ENCODE assay signal across 13 cellular contexts in genomic region chr12:121829250-121829918, GRCh38. TPM values are rescaled to one million over a fixed set of nuclear protein-coding genes. Genes with fewer than 3 reads are reported as not detected.
A peak's percentile ranks its signal among the peaks of the same experiment; 100 is the strongest.
DNase-seq lines count a peak whose midpoint lies in the region; ATAC-seq and TF ChIP-seq lines count a peak whose summit lies in the region.
"Had no signal": no experiment of that assay in that cellular context is flagged by ENCODE, and none has a peak within 500 bp of the region (broad histone marks: within the 10 kb centered on the region; RNA-seq: fewer than 3 reads in every experiment).

No MANE protein-coding gene starts in this region.

- no peak for DNase-seq in cardiac muscle cell (ENCODE audit: low read depth in 1 of 2, low spot score in 1 of 2)
- DNase-seq in cardiac septum (ENCODE audit: low spot score): no peak
- peak; percentile 29 for DNase-seq in osteoblast (ENCODE audit: insufficient read length, low spot score, missing footprints)
- no peak for DNase-seq in NK-92 treated with Interleukin-12 subunit alpha and Interleukin-12 subunit beta, amount 100 ng/mL, for 24 hours (lab: John Stamatoyannopoulos, UW)
- DNase-seq: activated B cell treated with CpG ODN at 0.5 μM for 24 hours, islet precursor cell, PC-9, SW 1271, testis had no signal

- H3K27ac ChIP-seq in cardiac muscle cell: peak overlapping the region; percentile 62
- peak overlapping the region; percentile 14; the same call in 1 of the 2 replicates for H3K27ac ChIP-seq in VCaP
- H3K27ac ChIP-seq in osteoblast (ENCODE audit: low read depth, low read length): no peak overlapping the region
- H3K27ac ChIP-seq: PC-9, testis had no signal

- no peaks in the 10 kb centered on the region for H3K27me3 ChIP-seq in cardiac muscle cell
- no peaks in the 10 kb centered on the region for H3K27me3 ChIP-seq in osteoblast (ENCODE audit: insufficient read depth, low read length)
- H3K27me3 ChIP-seq: testis had no signal

- no peak overlapping the region for H2AFZ ChIP-seq in osteoblast (ENCODE audit: low read length)
- H2AFZ ChIP-seq: PC-9 had no signal

- peaks cover 2% of the 10 kb centered on the region for H3K79me2 ChIP-seq in osteoblast (ENCODE audit: insufficient read depth, low read length)

- H3K4me1 ChIP-seq in cardiac muscle cell (ENCODE audit: low read depth): peaks cover 5% of the 10 kb centered on the region
- H3K4me1 ChIP-seq in osteoblast (ENCODE audit: insufficient read depth, low read length): no peaks in the 10 kb centered on the region
- H3K4me1 ChIP-seq: testis had no signal

- H4K20me1 ChIP-seq in osteoblast (ENCODE audit: insufficient read depth, low read length): peaks cover 15% of the 10 kb centered on the region

- no peak for TF ChIP-seq CTCF in cardiac muscle cell (IDR thresholded peaks at IDR 0.05; ENCODE audit: low read depth, low read length)
- TF ChIP-seq CTCF in VCaP (conservative IDR thresholded peaks at IDR 0.05): no peak
- TF ChIP-seq CTCF in osteoblast (IDR thresholded peaks at IDR 0.05; ENCODE audit: extremely low read depth, low read depth, low read length): no peak

- no peak for ATAC-seq in GM19463 (IDR thresholded peaks at IDR 0.05; ENCODE audit: unreplicated experiment)

- H3K36me3 ChIP-seq in cardiac muscle cell: peaks cover 11% of the 10 kb centered on the region
- peaks cover 59% of the 10 kb centered on the region for H3K36me3 ChIP-seq in osteoblast (ENCODE audit: insufficient read depth, low read length)

- no peak overlapping the region for H3K4me3 ChIP-seq in cardiac muscle cell
- H3K4me3 ChIP-seq in osteoblast (ENCODE audit: insufficient read depth, low read length): no peak overlapping the region
- H3K4me3 ChIP-seq: PC-9, testis had no signal

- H3K9me3 ChIP-seq in cardiac muscle cell (ENCODE audit: low read depth) (no peaks in the 10 kb centered on the region), osteoblast (ENCODE audit: low read depth, low read length) (no peaks in the 10 kb centered on the region)
- H3K9me3 ChIP-seq: testis had no signal

- H3K4me2 ChIP-seq in osteoblast (ENCODE audit: insufficient read depth, low read length): no peak overlapping the region
- H3K4me2 ChIP-seq: PC-9 had no signal

- intact Hi-C loops in cardiac septum (cut with DNase I): no loop called here

RNA-seq across cellular contexts. Expression of gene SETD1B, which starts 25.6 kb away (rescaled TPM):
- total RNA-seq in cardiac muscle cell (8.0 and 15.1 TPM in 2 replicates), cardiac septum (13.0 TPM), osteoblast (5.0 and 5.8 TPM in 2 replicates)
- polyA plus RNA-seq in cardiac muscle cell: 2.4 and 3.8 TPM in 2 replicates

RNA-seq across cellular contexts. Expression of gene HPD, which starts 29.3 kb away (rescaled TPM):
- total RNA-seq in cardiac muscle cell: not detected in 2 replicates
- polyA plus RNA-seq in cardiac muscle cell: 0.16 TPM in 1 of 2 replicates, not detected in the other
- 1.3 TPM for total RNA-seq in cardiac septum
- total RNA-seq in osteoblast: under 0.01 TPM in 1 of 2 replicates, not detected in the other
- total RNA-seq: activated B cell treated with CpG ODN at 0.5 μM for 24 hours, chondrocyte, mononuclear cell had no signal

RNA-seq across cellular contexts. Expression of gene RHOF, which starts 35.9 kb away (rescaled TPM):
- 30.0 and 56.3 TPM in 2 replicates for total RNA-seq in cardiac muscle cell
- polyA plus RNA-seq in cardiac muscle cell: 21.5 and 27.4 TPM in 2 replicates
- 20.9 TPM for total RNA-seq in cardiac septum
- total RNA-seq in osteoblast: 6.2 and 8.3 TPM in 2 replicates

RNA-seq across cellular contexts. Expression of gene PSMD9, which starts 59.2 kb away (rescaled TPM):
- total RNA-seq in cardiac muscle cell (130 and 132 TPM in 2 replicates), cardiac septum (31.2 TPM), osteoblast (29.7 and 33.0 TPM in 2 replicates)
- polyA plus RNA-seq in cardiac muscle cell: 78.4 and 110 TPM in 2 replicates
